ENCODE assay signal across 8 cellular contexts in the genomic region with DNA sequence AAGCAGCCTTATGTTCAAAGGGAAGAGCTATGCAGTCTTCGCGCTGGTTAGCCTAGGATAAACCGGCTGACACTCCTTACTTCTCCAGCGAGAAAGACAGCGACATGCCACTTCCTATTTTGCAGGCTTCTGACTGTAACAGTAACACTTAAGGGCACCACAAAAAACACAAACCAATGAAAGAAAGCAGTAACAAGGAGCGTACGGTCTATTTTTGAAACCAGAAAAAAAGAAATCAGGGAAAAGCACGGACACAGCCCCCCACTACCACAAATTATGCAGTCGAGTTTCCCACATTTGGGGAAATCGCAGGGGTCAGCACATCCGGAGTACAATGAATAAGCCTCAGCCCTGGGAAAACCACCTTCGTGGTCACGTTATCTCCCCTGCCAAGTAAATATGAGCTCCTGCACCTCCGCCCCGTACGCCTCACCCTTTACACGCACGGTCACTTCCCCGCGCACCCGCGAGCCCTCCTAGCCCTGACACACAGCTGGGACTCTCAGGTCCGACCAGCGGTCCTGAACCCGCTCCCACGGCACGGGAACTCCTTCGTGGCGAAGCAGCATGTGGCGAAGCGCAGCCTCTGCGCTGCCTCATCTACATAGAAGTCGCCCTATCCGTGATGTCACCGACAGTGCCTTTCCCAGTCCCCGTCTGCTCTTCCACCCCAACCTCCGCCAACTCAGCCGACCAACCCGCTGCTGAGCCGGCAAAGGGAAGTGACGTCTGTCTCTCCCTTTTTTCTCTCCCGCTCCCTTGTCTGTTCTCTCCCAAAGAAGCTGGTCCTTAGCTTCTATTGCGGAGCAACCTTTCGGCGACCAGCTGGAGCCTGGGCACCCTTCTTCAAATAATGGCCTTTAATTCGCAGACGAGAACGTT. TPM values are rescaled to one million over a fixed set of nuclear protein-coding genes. Genes with fewer than 3 reads are reported as not detected.
DNase-seq lines count a peak whose midpoint lies in the region; ATAC-seq and TF ChIP-seq lines count a peak whose summit lies in the region.

No MANE protein-coding gene starts in this region.

- peak; percentile 98 for DNase-seq in SKM-1 treated with dmso at 0.1 percent for 144 hours (lab: John Stamatoyannopoulos, UW; ENCODE audit: unreplicated experiment)
- DNase-seq in amygdala (lab: John Stamatoyannopoulos, UW), result peak; percentile 56 to 96 (median 87)
- peak; percentile 68 for DNase-seq in left ventricle myocardium inferior
- peak; percentile 72 for DNase-seq in progenitor cell of endocrine pancreas (ENCODE audit: low spot score, unreplicated experiment)
- peak; percentile 84 to 89 for DNase-seq in aorta

- H3K4me1 Mint-ChIP-seq in progenitor cell of endocrine pancreas (ENCODE audit: low read depth), result peaks cover 12% of the 10 kb centered on the region

- intact Hi-C loops in left ventricle myocardium inferior (cut with micrococcal nuclease), result no loop called here
- intact Hi-C loops in aorta (cut with DNase I), result no loop called here

- H3K4me2 ChIP-seq in BLaER1, result peak overlapping the region; percentile 81

- no peaks in the 10 kb centered on the region for H3K36me3 Mint-ChIP-seq in progenitor cell of endocrine pancreas (ENCODE audit: insufficient read depth)

- no peaks in the 10 kb centered on the region for H4K20me1 ChIP-seq in BLaER1

- H3K4me1 ChIP-seq in BLaER1 (peaks cover 10% of the 10 kb centered on the region; the same call in 1 of the 2 replicates), HUES64 (ENCODE audit: insufficient read depth, low read length) (no peaks in the 10 kb centered on the region; the same call in 1 of the 2 replicates), left ventricle myocardium inferior (peaks cover 14% of the 10 kb centered on the region), aorta (ENCODE audit: control insufficient read depth in 1 of 2, insufficient read depth in 2 of 2, low read length in 2 of 2) (no peaks in the 10 kb centered on the region)

- no peaks in the 10 kb centered on the region for H3K9me3 Mint-ChIP-seq in progenitor cell of endocrine pancreas (ENCODE audit: low read depth)

- peak overlapping the region; percentile 65; the same call in 1 of the 2 replicates for H3K9ac ChIP-seq in BLaER1
- H3K9ac ChIP-seq in HUES64 (ENCODE audit: low read depth, low read length), result peak overlapping the region; percentile 95

- H3K4me3 ChIP-seq in BLaER1, result peak overlapping the region; percentile 63
- H3K4me3 ChIP-seq in HUES64 (ENCODE audit: low read length), result peak overlapping the region; percentile 54
- H3K4me3 ChIP-seq in left ventricle myocardium inferior, result peak overlapping the region; percentile 64
- H3K4me3 ChIP-seq in aorta (ENCODE audit: low read length in 2 of 2), result peak overlapping the region; percentile 27 to 32

- peak overlapping the region; percentile 100 for H3K27ac Mint-ChIP-seq in progenitor cell of endocrine pancreas

- peak; percentile 78 for ATAC-seq in GM19455 (IDR thresholded peaks at IDR 0.05; ENCODE audit: unreplicated experiment)
- ATAC-seq in aorta (ENCODE audit: low FRiP score), result peak; percentile 88

- no peaks in the 10 kb centered on the region for H3K9me3 ChIP-seq in BLaER1
- H3K9me3 ChIP-seq in HUES64 (ENCODE audit: insufficient read depth, low read depth, low read length), result no peaks in the 10 kb centered on the region
- H3K9me3 ChIP-seq in left ventricle myocardium inferior (replicated peaks), result no peaks in the 10 kb centered on the region
- H3K9me3 ChIP-seq in aorta (ENCODE audit: control insufficient read depth, low read length), result no peaks in the 10 kb centered on the region

- under 1% methylated on average over 48 of the region's 48 CpGs for WGBS in HUES64
- 0 to 1% methylated on average over 48 of the region's 48 CpGs for WGBS in aorta, 2 donors

- H3K4me3 Mint-ChIP-seq in progenitor cell of endocrine pancreas (ENCODE audit: low read depth), result peak overlapping the region; percentile 83

- peak overlapping the region; percentile 56; the same call in 1 of the 2 replicates for H3K27ac ChIP-seq in BLaER1
- peak overlapping the region; percentile 95 for H3K27ac ChIP-seq in HUES64 (ENCODE audit: low read depth, low read length)
- H3K27ac ChIP-seq in left ventricle myocardium inferior (replicated peaks), result peak overlapping the region; percentile 78
- H3K27ac ChIP-seq in aorta (ENCODE audit: low read depth in 1 of 2, low read length in 2 of 2), result peak overlapping the region in 1 of 2 donors; percentile 68

- H3K36me3 ChIP-seq in BLaER1, result no peaks in the 10 kb centered on the region
- H3K36me3 ChIP-seq in HUES64 (ENCODE audit: insufficient read depth, low read length), result no peaks in the 10 kb centered on the region
- no peaks in the 10 kb centered on the region for H3K36me3 ChIP-seq in left ventricle myocardium inferior
- H3K36me3 ChIP-seq in aorta (ENCODE audit: control insufficient read depth in 1 of 2, insufficient read depth in 2 of 2, low read length in 1 of 2), result no peaks in the 10 kb centered on the region

- TF ChIP-seq CTCF in left ventricle myocardium inferior (IDR thresholded peaks at IDR 0.05; ENCODE audit: borderline replicate concordance) (no peak), progenitor cell of endocrine pancreas (IDR thresholded peaks at IDR 0.05; ENCODE audit: unreplicated experiment) (no peak)

- H3K27me3 ChIP-seq in BLaER1, result peaks cover 14% of the 10 kb centered on the region
- H3K27me3 ChIP-seq in HUES64 (ENCODE audit: insufficient read depth, low read length), result no peaks in the 10 kb centered on the region
- H3K27me3 ChIP-seq in left ventricle myocardium inferior (ENCODE audit: low read depth), result peaks cover 62% of the 10 kb centered on the region
- no peaks in the 10 kb centered on the region for H3K27me3 ChIP-seq in aorta (ENCODE audit: control insufficient read depth in 1 of 2, insufficient read depth in 2 of 2, low read length in 1 of 2)

- no peaks in the 10 kb centered on the region for H3K27me3 Mint-ChIP-seq in progenitor cell of endocrine pancreas

RNA-seq across cellular contexts. Expression of gene PPIAL4F, which starts 40.9 kb away (rescaled TPM):
- polyA plus RNA-seq in HUES64 (2013, experiment 1 of 2), result not detected
- polyA plus RNA-seq in HUES64 (2013, experiment 2 of 2), result not detected
- total RNA-seq in left ventricle myocardium inferior (not detected), progenitor cell of endocrine pancreas (not detected in 2 replicates), aorta (not detected)
- not detected for polyA plus RNA-seq in aorta
